ENCODE assay signal across 9 cellular contexts in genomic region chr1:145280638-145281036, GRCh38. TPM values are rescaled to one million over a fixed set of nuclear protein-coding genes. Genes with fewer than 3 reads are reported as not detected.
A peak's percentile ranks its signal among the peaks of the same experiment; 100 is the strongest.
DNase-seq lines count a peak whose midpoint lies in the region; ATAC-seq and TF ChIP-seq lines count a peak whose summit lies in the region.
"Not testable (repeated sequence)": the region's sequence is repeated elsewhere in the genome, so short reads cannot be mapped to it uniquely, and the experiment has no call there.
"Had no signal": no experiment of that assay in that cellular context is flagged by ENCODE, and none has a peak within 500 bp of the region (broad histone marks: within the 10 kb centered on the region; RNA-seq: fewer than 3 reads in every experiment).

No MANE protein-coding gene starts in this region.

- peak overlapping the region; percentile 95 for H3K27ac Mint-ChIP-seq in Caco-2 (ENCODE audit: unreplicated experiment)
- H3K27ac Mint-ChIP-seq in activated CD4-positive, alpha-beta memory T cell treated with anti-CD3 and anti-CD28 coated beads for 36 hours, result peak overlapping the region; percentile 98
- H3K27ac Mint-ChIP-seq in dendritic cell treated with granulocyte-macrophage colony-stimulating factor and Interleukin-4, amounts not matched to agents 40 ng/mL and 50 ng/mL, for 4 days, result peak overlapping the region; percentile 91
- H3K27ac Mint-ChIP-seq in mesothelial cell of epicardium, result peak overlapping the region; percentile 100

- peak overlapping the region; percentile 25 for H3K4me3 ChIP-seq in Caco-2 (ENCODE audit: low read depth, low read length)

- not testable (repeated sequence) for TF ChIP-seq CTCF in Caco-2 (IDR thresholded peaks at IDR 0.05; ENCODE audit: insufficient read depth in 1 of 2, low read depth in 1 of 2, low read length in 1 of 2, severe bottlenecking in 1 of 2, unreplicated experiment in 1 of 2); mesothelial cell of epicardium (IDR thresholded peaks at IDR 0.05; ENCODE audit: unreplicated experiment)

- CTCF ChIA-PET in Caco-2 (lab: Charles Lee); activated CD4-positive, alpha-beta memory T cell treated with anti-CD3 and anti-CD28 coated beads for 36 hours (lab: Charles Lee): not testable (repeated sequence)

- DNase-seq in Caco-2 (peak; percentile 77 to 84), HUDEP-2 (lab: John Stamatoyannopoulos, UW; ENCODE audit: unreplicated experiment in 76 of 76) (peak in 49 of 76 experiments; percentile 2 to 79 (median 33)), mesothelial cell of epicardium (ENCODE audit: low spot score in 2 of 2, unreplicated experiment in 2 of 2) (peak in 1 of 2 experiments; percentile 61)
- DNase-seq in NK-92 treated with Interleukin-12 subunit alpha and Interleukin-12 subunit beta, amount 100 ng/mL, for 24 hours (lab: John Stamatoyannopoulos, UW), result peak; percentile 59
- peak; percentile 85 for DNase-seq in activated CD4-positive, alpha-beta memory T cell treated with anti-CD3 and anti-CD28 coated beads for 36 hours
- DNase-seq in stimulated activated CD4-positive, alpha-beta T cell treated with anti-CD3 and anti-CD28 coated beads, TNF-alpha, amount 100 ng/mL, for 1 hour (ENCODE audit: low read depth in 3 of 3, low spot score in 1 of 3), result peak; percentile 19 to 29 (median 24)

- H3K4me1 ChIP-seq in Caco-2, result not testable (repeated sequence)

- H3K36me3 Mint-ChIP-seq in Caco-2 (ENCODE audit: insufficient read depth, unreplicated experiment), result peaks cover 18% of the 10 kb centered on the region
- H3K36me3 Mint-ChIP-seq in activated CD4-positive, alpha-beta memory T cell treated with anti-CD3 and anti-CD28 coated beads for 36 hours; dendritic cell treated with granulocyte-macrophage colony-stimulating factor and Interleukin-4, amounts not matched to agents 40 ng/mL and 50 ng/mL, for 4 days (ENCODE audit: low read depth); mesothelial cell of epicardium: not testable (repeated sequence)

- not testable (repeated sequence) for H3K27me3 ChIP-seq in Caco-2 (replicated peaks; ENCODE audit: control insufficient read depth, insufficient read depth, low read length)

- H3K9me3 Mint-ChIP-seq in Caco-2 (ENCODE audit: unreplicated experiment); activated CD4-positive, alpha-beta memory T cell treated with anti-CD3 and anti-CD28 coated beads for 36 hours; dendritic cell treated with granulocyte-macrophage colony-stimulating factor and Interleukin-4, amounts not matched to agents 40 ng/mL and 50 ng/mL, for 4 days; mesothelial cell of epicardium: not testable (repeated sequence)

- POLR2A ChIA-PET in Caco-2 (lab: Charles Lee), result interaction anchor here (1.1 to 1.4 kb wide), 2 partner anchors 185 to 869 kb away, joined by 5 to 8 read pairs; no protein-coding TSS in a partner anchor
- POLR2A ChIA-PET in activated CD4-positive, alpha-beta memory T cell treated with anti-CD3 and anti-CD28 coated beads for 36 hours (lab: Charles Lee), result interaction anchor here (0.7 to 1.4 kb wide), 7 partner anchors 185 to 869 kb away, joined by 3 to 27 read pairs (median 5); partner anchors contain the start of gene PIAS3

- not testable (repeated sequence) for H3K9me3 ChIP-seq in Caco-2

- not testable (repeated sequence) for H3K27me3 Mint-ChIP-seq in Caco-2 (ENCODE audit: insufficient read depth, unreplicated experiment); activated CD4-positive, alpha-beta memory T cell treated with anti-CD3 and anti-CD28 coated beads for 36 hours; dendritic cell treated with granulocyte-macrophage colony-stimulating factor and Interleukin-4, amounts not matched to agents 40 ng/mL and 50 ng/mL, for 4 days; mesothelial cell of epicardium (ENCODE audit: low read depth)

- H3K4me3 Mint-ChIP-seq in Caco-2 (ENCODE audit: unreplicated experiment), result peak overlapping the region; percentile 84
- peak overlapping the region; percentile 81 for H3K4me3 Mint-ChIP-seq in activated CD4-positive, alpha-beta memory T cell treated with anti-CD3 and anti-CD28 coated beads for 36 hours
- H3K4me3 Mint-ChIP-seq in dendritic cell treated with granulocyte-macrophage colony-stimulating factor and Interleukin-4, amounts not matched to agents 40 ng/mL and 50 ng/mL, for 4 days, result peak overlapping the region; percentile 83
- H3K4me3 Mint-ChIP-seq in mesothelial cell of epicardium, result peak overlapping the region; percentile 85

- BruUV-seq in Caco-2 (replicated peaks; lab: Mats Ljungman, UMichigan), result not testable (repeated sequence)

- ATAC-seq in GM21723 (IDR thresholded peaks at IDR 0.05; ENCODE audit: unreplicated experiment), result peak; percentile 74

- not testable (repeated sequence) for H3K4me1 Mint-ChIP-seq in Caco-2 (ENCODE audit: low read depth, unreplicated experiment); mesothelial cell of epicardium
- H3K4me1 Mint-ChIP-seq in activated CD4-positive, alpha-beta memory T cell treated with anti-CD3 and anti-CD28 coated beads for 36 hours (ENCODE audit: low read depth), result peaks cover 12% of the 10 kb centered on the region
- peaks cover 14% of the 10 kb centered on the region for H3K4me1 Mint-ChIP-seq in dendritic cell treated with granulocyte-macrophage colony-stimulating factor and Interleukin-4, amounts not matched to agents 40 ng/mL and 50 ng/mL, for 4 days (ENCODE audit: low read depth)

- H3K36me3 ChIP-seq in Caco-2 (ENCODE audit: control insufficient read depth, insufficient read depth, low read length), result not testable (repeated sequence)

- intact Hi-C loops in Caco-2 (cut with micrococcal nuclease; ENCODE audit: unreplicated experiment); activated CD4-positive, alpha-beta memory T cell treated with anti-CD3 and anti-CD28 coated beads for 36 hours (cut with micrococcal nuclease); dendritic cell treated with granulocyte-macrophage colony-stimulating factor and Interleukin-4, amounts not matched to agents 40 ng/mL and 50 ng/mL, for 4 days (cut with micrococcal nuclease): not testable (repeated sequence)

RNA-seq across cellular contexts. Expression of gene PPIAL4D, which starts 38.7 kb away (rescaled TPM):
- total RNA-seq in Caco-2 (2022), result not detected in 2 replicates
- not detected for total RNA-seq in activated CD4-positive, alpha-beta memory T cell treated with anti-CD3 and anti-CD28 coated beads for 36 hours
- not detected in 3 replicates for total RNA-seq in mesothelial cell of epicardium
- total RNA-seq: HT1080 had no signal
